11 cellular contexts compared by ENCODE assay signal in the genomic region with DNA sequence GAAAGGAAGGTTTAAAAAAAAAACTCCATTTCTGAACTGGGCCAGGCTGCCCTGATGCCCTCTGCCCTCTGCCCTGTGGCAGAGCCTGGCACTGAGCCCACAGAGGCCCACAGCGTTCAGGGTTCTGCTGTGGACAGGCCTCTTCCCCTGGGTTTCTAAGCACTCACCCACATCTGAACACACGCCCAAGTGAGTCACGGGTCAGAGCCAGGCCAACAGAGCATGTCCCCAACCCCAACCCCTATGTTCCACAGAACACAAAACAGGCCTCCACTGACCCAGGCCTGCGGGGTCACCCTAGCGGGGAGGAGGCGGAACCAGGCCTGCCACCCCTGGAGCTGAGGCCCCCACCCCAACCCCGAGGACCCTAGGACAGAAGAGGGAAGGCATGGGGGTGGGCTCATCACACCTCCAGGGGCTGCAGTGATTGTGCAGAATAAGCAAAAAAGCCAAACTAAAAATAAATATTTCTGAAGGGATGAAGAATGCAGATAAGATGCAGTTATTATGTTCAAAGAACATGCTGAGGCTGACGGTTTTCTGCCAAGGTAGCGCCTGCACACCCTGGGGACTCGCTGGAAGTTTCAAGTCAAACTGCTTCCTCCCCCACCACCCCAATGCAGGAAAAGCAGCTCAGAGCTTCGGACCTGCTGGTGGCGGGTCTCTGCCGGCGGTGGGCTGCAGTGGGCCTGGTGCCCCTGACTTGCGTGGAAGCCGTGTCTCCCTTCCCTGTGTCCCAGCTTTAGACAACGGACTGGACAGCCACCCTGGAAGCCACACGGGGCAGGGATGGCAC. TPM values are rescaled to one million over a fixed set of nuclear protein-coding genes. Genes with fewer than 3 reads are reported as not detected.
DNase-seq lines count a peak whose midpoint lies in the region; ATAC-seq, FAIRE-seq and TF ChIP-seq lines count a peak whose summit lies in the region.
"Had no signal": no experiment of that assay in that cellular context is flagged by ENCODE, and none has a peak within 500 bp of the region (broad histone marks: within the 10 kb centered on the region; RNA-seq: fewer than 3 reads in every experiment).

No MANE protein-coding gene starts in this region.

- H3K36me3 ChIP-seq in pancreas (no peaks in the 10 kb centered on the region), BE2C (no peaks in the 10 kb centered on the region)

- CTCF ChIA-PET in RWPE1 (lab: Yijun Ruan, JAX) = interaction anchor here (0.6 kb wide), 1 partner anchor 23 kb away, joined by 5 read pairs; no protein-coding TSS in a partner anchor
- CTCF ChIA-PET in GM10248 (lab: Yijun Ruan, JAX) = interaction anchor here (0.9 to 1.4 kb wide), 2 partner anchors 42 to 44 kb away, joined by 3 to 5 read pairs; no protein-coding TSS in a partner anchor

- ATAC-seq in pancreas = peak in 3 of 4 donors; percentile 55 to 66 (median 59)

- DNase-seq in EH (ENCODE audit: low read depth) (peak; percentile 52), RWPE1 (ENCODE audit: low spot score) (peak; percentile 46), fibroblast of the aortic adventitia (ENCODE audit: low read depth) (peak; percentile 65), pancreas (no peak), BE2C (no peak), NCI-H1417 treated with DMSO at 0.1 percent for 48 hours (lab: John Stamatoyannopoulos, UW) (no peak), 8988T (no peak), GM10248 (ENCODE audit: extremely low spot score) (no peak)
- DNase-seq: DMS79 treated with DMSO at 0.1 percent for 48 hours, NCI-H2029 treated with DMSO at 0.1 percent for 48 hours had no signal

- H3K9me3 ChIP-seq in pancreas (no peaks in the 10 kb centered on the region), BE2C (no peaks in the 10 kb centered on the region; the same call in 1 of the 2 replicates)

- H3K4me3 ChIP-seq in fibroblast of the aortic adventitia (ENCODE audit: low read depth, low read length) (no peak overlapping the region), pancreas (no peak overlapping the region), BE2C (ENCODE audit: low read depth, low read length) (no peak overlapping the region)

- 78 to 79% methylated on average over 18 of the region's 18 CpGs for WGBS in pancreas, 2 donors

- POLR2A ChIA-PET in RWPE1 (lab: Yijun Ruan, JAX; ENCODE audit: low non-redundant PET) (no interaction called here), GM10248 (lab: Yijun Ruan, JAX) (no interaction called here)

- TF ChIP-seq CTCF in RWPE1 (conservative IDR thresholded peaks at IDR 0.05; ENCODE audit: low read depth) = no peak
- no peak for TF ChIP-seq CTCF in fibroblast of the aortic adventitia (IDR thresholded peaks at IDR 0.05; ENCODE audit: insufficient read depth, low read length)
- TF ChIP-seq CTCF in pancreas (IDR thresholded peaks at IDR 0.05) = no peak
- no peak for TF ChIP-seq CTCF in BE2C (IDR thresholded peaks at IDR 0.05; ENCODE audit: low read depth, low read length)
- TF ChIP-seq CTCF in GM10248 (IDR thresholded peaks at IDR 0.05; ENCODE audit: control extremely low read depth, extremely low read depth, low read depth, missing control alignments) = no peak

- H3K27me3 ChIP-seq in pancreas (peaks cover 0 to 3% (median 0%) of the 10 kb centered on the region in 4 donors), BE2C (peaks cover 12% of the 10 kb centered on the region)

- H3K27ac ChIP-seq in RWPE1 (no peak overlapping the region), pancreas (no peak overlapping the region)
- H3K27ac ChIP-seq: VCaP had no signal

- intact Hi-C loops in pancreas (cut with DNase I) = no loop called here

- no peak for FAIRE-seq in pancreas (lab: Jason Lieb, UNC)

- H3K4me1 ChIP-seq in pancreas (peaks cover 0 to 3% (median 0%) of the 10 kb centered on the region in 3 donors), BE2C (no peaks in the 10 kb centered on the region)

RNA-seq across cellular contexts. Expression of gene WDR86, which starts 5.4 kb away (rescaled TPM):
- total RNA-seq in fibroblast of the aortic adventitia (ENCODE audit: low replicate concordance) (0.45 and 17.7 TPM in 2 replicates), pancreas (1 to 10 TPM in 3 of 6 donors, under 1 TPM in 3; 0.28 to 1.7 (median 0.90) TPM)
- 1 to 10 TPM in 1 of 2 donors, under 1 TPM in 1; 0.99 to 1.7 TPM for polyA plus RNA-seq in pancreas
- 3.4 TPM for polyA plus RNA-seq in BE2C (2012; ENCODE audit: insufficient read depth, insufficient read length, low read depth)

RNA-seq across cellular contexts. Expression of gene CRYGN, which starts 35.5 kb away (rescaled TPM):
- 0.09 and 0.16 TPM in 2 replicates for total RNA-seq in fibroblast of the aortic adventitia (ENCODE audit: low replicate concordance)
- under 1 TPM in 2 of 6 donors, not detected in 4; 0.09 to 0.18 TPM for total RNA-seq in pancreas
- under 1 TPM; 0.07 to 0.08 TPM for polyA plus RNA-seq in pancreas
- not detected for polyA plus RNA-seq in BE2C (2012; ENCODE audit: insufficient read depth, insufficient read length, low read depth)

Comparison
In these comparisons a context has a peak if more than half of its experiments do, and no peak if none do; other contexts are left out.
1. DNase-seq: peak in EH (single experiment), RWPE1 (single experiment) and fibroblast of the aortic adventitia (single experiment); none in pancreas (0 of 6), BE2C (single experiment), NCI-H1417 treated with DMSO at 0.1 percent for 48 hours (single experiment), 8988T (single experiment) and GM10248 (single experiment).